8 cellular contexts compared by ENCODE assay signal in the genomic region with DNA sequence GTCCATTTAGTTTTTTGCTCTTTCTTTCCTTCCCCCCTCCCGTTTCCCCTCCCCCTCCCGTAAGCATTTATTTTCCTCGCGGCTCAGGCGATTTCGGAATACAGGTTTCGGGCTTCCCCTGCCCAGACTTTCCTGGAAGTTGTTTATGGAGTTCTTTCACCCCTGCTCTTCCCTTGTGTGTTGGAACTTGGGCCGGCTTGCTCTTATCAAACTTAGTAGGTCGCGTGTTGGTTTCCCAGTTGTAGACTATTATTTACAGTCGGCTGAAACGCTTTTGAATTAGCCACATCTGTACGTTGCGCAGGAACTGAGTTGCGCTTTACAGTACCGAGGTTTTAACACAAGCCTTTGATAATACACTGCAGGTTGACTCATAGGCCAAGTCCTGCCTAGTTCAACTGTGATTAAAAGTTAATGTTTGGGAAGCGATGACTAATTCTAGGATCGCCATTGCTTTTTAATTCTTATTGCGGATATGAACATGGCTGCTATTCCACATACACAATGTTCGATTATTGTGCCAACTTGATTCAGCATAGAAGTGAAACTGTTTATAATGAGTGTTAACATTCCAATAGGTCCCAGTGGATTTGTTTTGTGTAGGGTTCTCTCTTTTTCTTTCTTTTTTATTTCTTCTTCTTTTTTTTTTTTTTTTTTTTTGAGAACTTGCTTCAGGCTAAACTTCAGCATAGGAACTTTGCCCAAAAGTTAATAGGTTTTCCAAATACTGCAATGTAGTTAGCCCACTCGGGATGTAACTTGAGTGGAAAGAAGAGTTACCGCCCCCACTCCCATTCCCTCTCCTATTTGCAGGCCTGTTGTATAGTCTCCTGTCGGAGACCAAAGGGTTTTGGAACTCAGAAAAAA. TPM values are rescaled to one million over a fixed set of nuclear protein-coding genes. Genes with fewer than 3 reads are reported as not detected.
DNase-seq lines count a peak whose midpoint lies in the region; ATAC-seq, FAIRE-seq and TF ChIP-seq lines count a peak whose summit lies in the region.

No MANE protein-coding gene starts in this region.

- intact Hi-C loops in Caco-2 (cut with micrococcal nuclease; ENCODE audit: unreplicated experiment) (loop anchor here (1.0 to 5.0 kb wide), 10 partner anchors 8 to 1335 kb away; a partner anchor contains a TSS), GM12878 (cut with micrococcal nuclease; ENCODE audit: unreplicated experiment) (no loop called here)

- POLR2A ChIA-PET in Caco-2 (lab: Charles Lee) = interaction anchor here (1.0 kb wide), 1 partner anchor 104 kb away, joined by 3 read pairs; no protein-coding TSS in a partner anchor
- POLR2A ChIA-PET in GM12878 (lab: Charles Lee) = no interaction called here

- SMC1A ChIA-PET in GM12878 (lab: Charles Lee; ENCODE audit: uncharacterized antibody, unreplicated experiment) = no interaction called here

- no peaks in the 10 kb centered on the region for H3K9me3 Mint-ChIP-seq in Caco-2 (ENCODE audit: unreplicated experiment)

- CTCF ChIA-PET in Caco-2 (lab: Charles Lee) (no interaction called here), GM12878 (lab: Yijun Ruan, JAX) (no interaction called here)

- 22% methylated on average over 20 of the region's 23 CpGs for WGBS in GM12878 (ENCODE audit: insufficient coverage, insufficient replicate concordance, low lambda C conversion rate, missing lambda C conversion rate)

- H3K4me3 Mint-ChIP-seq in Caco-2 (ENCODE audit: unreplicated experiment) = peak overlapping the region; percentile 91

- TF ChIP-seq POLR2A in GM12878 (IDR thresholded peaks at IDR 0.05; ENCODE audit: low read depth, low read length) = no peak

- H3K27me3 Mint-ChIP-seq in Caco-2 (ENCODE audit: insufficient read depth, unreplicated experiment) = no peaks in the 10 kb centered on the region

- H4K20me1 ChIP-seq in GM12878 (ENCODE audit: control insufficient read depth, insufficient read depth) = no peaks in the 10 kb centered on the region

- H3K36me3 Mint-ChIP-seq in Caco-2 (ENCODE audit: insufficient read depth, unreplicated experiment) = peaks cover 59% of the 10 kb centered on the region

- H3K79me2 ChIP-seq in GM12878 (ENCODE audit: control insufficient read depth, insufficient read depth, low read length) = no peaks in the 10 kb centered on the region

- ATAC-seq in GM12878 = 0 out of 3 replicates have a peak, but pooled peaks have one; percentile 21

- BruUV-seq in Caco-2 (replicated peaks; lab: Mats Ljungman, UMichigan) (TSS peak; percentile 50), GM12878 (replicated peaks; lab: Mats Ljungman, UMichigan) (no TSS peak)

- no peak for FAIRE-seq in GM12878 (lab: Jason Lieb, UNC)

- no peak for TF ChIP-seq EP300 in GM12878 (IDR thresholded peaks at IDR 0.05; ENCODE audit: borderline replicate concordance in 1 of 2, control insufficient read depth in 1 of 2, low read depth in 2 of 2, low read length in 2 of 2)

- H3K36me3 ChIP-seq in Caco-2 (ENCODE audit: control insufficient read depth, insufficient read depth, low read length) (0 out of 2 replicates have a peak, but pooled peaks cover 2% of the 10 kb centered on the region), GM12878 (ENCODE audit: control insufficient read depth in 2 of 2, insufficient read depth in 2 of 2, low read length in 1 of 2) (no peaks in the 10 kb centered on the region), iPS-15b (ENCODE audit: control insufficient read depth, insufficient read depth, low read length) (no peaks in the 10 kb centered on the region), skeletal muscle satellite cell (ENCODE audit: insufficient read depth, low read length) (peaks cover 8% of the 10 kb centered on the region)

- no peak overlapping the region for H3K27ac ChIP-seq in GM12878 (ENCODE audit: control insufficient read depth, insufficient read depth)

- peak overlapping the region; percentile 98 for H3K27ac Mint-ChIP-seq in Caco-2 (ENCODE audit: unreplicated experiment)

- TF ChIP-seq RAD21 in GM12878 (IDR thresholded peaks at IDR 0.05; ENCODE audit: insufficient read depth, low read depth, low read length) = no peak

- peak overlapping the region; percentile 96 for H3K4me3 ChIP-seq in Caco-2 (ENCODE audit: low read depth, low read length)
- no peak overlapping the region for H3K4me3 ChIP-seq in GM12878
- H3K4me3 ChIP-seq in iPS-15b (ENCODE audit: low read depth, low read length) = peak overlapping the region; percentile 78
- H3K4me3 ChIP-seq in skeletal muscle satellite cell (ENCODE audit: low read length) = peak overlapping the region; percentile 77

- TF ChIP-seq CTCF in Caco-2 (IDR thresholded peaks at IDR 0.05; ENCODE audit: insufficient read depth in 1 of 2, low read depth in 1 of 2, low read length in 1 of 2, severe bottlenecking in 1 of 2, unreplicated experiment in 1 of 2) = no peak
- no peak for TF ChIP-seq CTCF in GM12878 (IDR thresholded peaks at IDR 0.05 in 2 of 3, conservative IDR thresholded peaks at IDR 0.05 in 1 of 3; ENCODE audit: control insufficient read depth in 2 of 3, extremely low read depth in 1 of 3, insufficient read depth in 1 of 3, low read depth in 3 of 3, low read length in 3 of 3)

- RAD21 ChIA-PET in GM12878 (lab: Charles Lee; ENCODE audit: unreplicated experiment) = no interaction called here

- peaks cover 35% of the 10 kb centered on the region for H3K4me1 Mint-ChIP-seq in Caco-2 (ENCODE audit: low read depth, unreplicated experiment)

- DNase-seq in Caco-2 (peak in 1 of 2 experiments; percentile 27), NCI-H226 (peak; percentile 89), GM12878 (ENCODE audit: low read depth, low spot score) (no peak), SHP77 treated with DMSO at 0.1 percent for 48 hours (lab: John Stamatoyannopoulos, UW) (no peak), ecto neural progenitor cell (ENCODE audit: low spot score) (no peak), NCI-H1417 treated with DMSO at 0.1 percent for 48 hours (lab: John Stamatoyannopoulos, UW) (no peak)

- in situ Hi-C loops in GM12878 (cut with MboI) = no loop called here

- H3K27me3 ChIP-seq in Caco-2 (replicated peaks; ENCODE audit: control insufficient read depth, insufficient read depth, low read length) = no peaks in the 10 kb centered on the region
- peaks cover 3 to 12% of the 10 kb centered on the region in 2 experiments for H3K27me3 ChIP-seq in GM12878 (replicated peaks in 1 of 2; ENCODE audit: control insufficient read depth in 2 of 2, insufficient read depth in 2 of 2, low read length in 1 of 2)
- H3K27me3 ChIP-seq in iPS-15b (ENCODE audit: control insufficient read depth, insufficient read depth, low read length) = peaks cover 7% of the 10 kb centered on the region
- H3K27me3 ChIP-seq in skeletal muscle satellite cell (ENCODE audit: control insufficient read depth, insufficient read depth, low read length) = no peaks in the 10 kb centered on the region

- H3K9ac ChIP-seq in GM12878 (ENCODE audit: control insufficient read depth, insufficient read depth, low read length) (no peak overlapping the region), iPS-15b (ENCODE audit: low read depth, low read length) (peak overlapping the region; percentile 92), skeletal muscle satellite cell (ENCODE audit: low read depth, low read length) (peak overlapping the region; percentile 92)

- H3K4me1 ChIP-seq in Caco-2 (peaks cover 37% of the 10 kb centered on the region), GM12878 (ENCODE audit: control insufficient read depth, insufficient read depth, low read length) (no peaks in the 10 kb centered on the region; the same call in 1 of the 2 replicates), iPS-15b (ENCODE audit: control insufficient read depth, insufficient read depth, low read length) (peaks cover 26% of the 10 kb centered on the region), skeletal muscle satellite cell (ENCODE audit: control insufficient read depth, insufficient read depth, low read length) (peaks cover 45% of the 10 kb centered on the region)

- H2AFZ ChIP-seq in GM12878 (ENCODE audit: control insufficient read depth, low read depth, low read length) = no peak overlapping the region

- no peak overlapping the region for H3K4me2 ChIP-seq in GM12878 (ENCODE audit: control insufficient read depth, insufficient read depth)
- peak overlapping the region; percentile 78 for H3K4me2 ChIP-seq in skeletal muscle satellite cell (ENCODE audit: low read length)

- H3K9me3 ChIP-seq in Caco-2 (no peaks in the 10 kb centered on the region), GM12878 (replicated peaks; ENCODE audit: control insufficient read depth, insufficient read depth, low read length) (no peaks in the 10 kb centered on the region), iPS-15b (ENCODE audit: control insufficient read depth, insufficient read depth, low read length) (no peaks in the 10 kb centered on the region), skeletal muscle satellite cell (replicated peaks; ENCODE audit: low read length) (no peaks in the 10 kb centered on the region)

RNA-seq across cellular contexts. Expression of a gene that starts 1.8 kb away (rescaled TPM):
- total RNA-seq in Caco-2 (2022) (207 and 227 TPM in 2 replicates), GM12878 (2014; rRNA removed) (not detected in 2 replicates), GM12878 (2014; rRNA removed; fragmentation: Illumina TruSeq; extraction: Trizol) (not detected in 2 replicates), GM12878 (2021) (0.24 and 0.33 TPM in 2 replicates)
- total RNA-seq in GM12878 (2013; cell fraction: nucleolus; rRNA removed) = not detected in 2 replicates
- not detected for polyA plus RNA-seq in GM12878 (2011; ENCODE audit: low read depth)
- polyA plus RNA-seq in GM12878 (2011; rRNA removed) (0.04 and 0.11 TPM in 2 replicates), GM12878 (2014; fragmentation: Illumina TruSeq; extraction: Trizol) (not detected in 2 replicates), GM12878 (2014; fragmentation: Nextera tagmentation; extraction: Ambion mirVana) (under 1 TPM in 1 of 2 experiments, not detected in 1; 0.10 TPM), GM12878 (2014; rRNA removed) (not detected in 2 replicates), GM12878 (2016; fragmentation: Nextera tagmentation; extraction: Ambion mirVana) (under 1 TPM in 1 of 2 experiments, not detected in 1; 0.03 TPM)
- 0.09 and 0.18 TPM in 2 replicates for polyA plus RNA-seq in GM12878 (2011; cell fraction: cytosol; rRNA removed)
- polyA plus RNA-seq in GM12878 (2011; cell fraction: nucleus; rRNA removed) = not detected in 2 replicates
- polyA plus RNA-seq in GM12878 (2012) = not detected in 2 replicates
- polyA minus RNA-seq in GM12878 (2011; rRNA and poly(A)+ RNA removed) = 0.37 TPM in 1 of 2 replicates, not detected in the other
- 0.62 TPM in 1 of 2 replicates, not detected in the other for polyA minus RNA-seq in GM12878 (2011; cell fraction: cytosol; rRNA and poly(A)+ RNA removed)
- polyA minus RNA-seq in GM12878 (2011; cell fraction: nucleus; rRNA and poly(A)+ RNA removed) = 0.10 TPM in 1 of 2 replicates, not detected in the other
- 85.9 and 116 TPM in 2 replicates for total RNA-seq in skeletal muscle satellite cell (2012; rRNA removed)

Comparison
In these comparisons a context has a peak if more than half of its experiments do, and no peak if none do; other contexts are left out.
1. RNA of a gene that starts 1.8 kb away (total RNA-seq): 207 to 227 TPM in Caco-2; 0.24 to 0.33 TPM in GM12878; every median in the first group is over 100 times any median in the second.